Comparison of ENCODE assay signal across 7 cellular contexts in the genomic region with DNA sequence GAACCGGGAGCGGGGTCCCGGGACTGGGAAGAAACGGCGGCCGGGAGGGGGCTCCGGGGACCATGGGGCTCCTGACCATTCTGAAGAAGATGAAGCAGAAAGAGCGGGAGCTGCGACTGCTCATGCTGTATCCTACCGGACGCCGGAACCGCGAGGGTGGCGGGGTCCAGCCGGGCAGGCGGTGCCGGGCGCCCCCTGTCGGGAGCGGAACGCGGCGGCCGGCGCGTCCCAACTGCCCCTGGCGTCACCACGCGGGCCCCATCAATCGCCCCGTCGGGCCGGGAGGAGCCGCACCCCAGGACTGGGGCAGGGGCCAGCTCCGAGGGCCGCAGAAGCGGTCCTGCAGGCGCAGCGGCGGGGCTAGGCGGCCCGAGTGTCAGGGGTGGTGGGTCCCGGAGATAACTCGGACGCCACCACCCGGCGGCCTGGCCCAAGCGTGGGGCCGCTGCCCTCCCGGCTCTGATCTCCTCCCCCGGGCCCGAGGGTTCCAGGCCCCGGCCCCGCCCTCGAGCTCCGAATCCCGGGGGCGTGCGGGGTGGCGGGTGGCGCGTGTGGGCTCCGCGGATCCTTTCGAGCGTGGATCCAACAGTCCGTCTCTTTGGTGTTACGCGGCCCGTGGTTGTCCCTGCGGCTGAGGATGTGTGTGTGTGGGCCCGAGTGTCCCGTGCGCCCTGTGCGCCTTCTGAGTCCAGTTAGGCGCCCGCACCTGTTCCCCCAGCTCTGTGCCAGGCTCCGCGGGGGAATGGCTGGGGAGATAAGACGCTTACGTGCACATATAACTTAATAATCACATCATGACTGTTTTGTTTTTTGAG.
DNase-seq lines count a peak whose midpoint lies in the region; ATAC-seq and TF ChIP-seq lines count a peak whose summit lies in the region.

Gene ARL2, plus strand, starts transcription at position 15 of the 815 bp plus-strand sequence. Its CDS starts 48 bp downstream, at position 63.

- peaks cover 5% of the 10 kb centered on the region for H3K36me3 Mint-ChIP-seq in memory B cell

- H3K9me3 Mint-ChIP-seq in memory B cell, result no peaks in the 10 kb centered on the region

- peak within 1 kb of the TSS; percentile 94 for H3K27ac Mint-ChIP-seq in memory B cell

- H3K4me3 Mint-ChIP-seq in memory B cell, result peak within 1 kb of the TSS; percentile 89

- DNase-seq in GM10266 (ENCODE audit: extremely low spot score) (peak; percentile 93), HUDEP-2 (lab: John Stamatoyannopoulos, UW; ENCODE audit: unreplicated experiment in 76 of 76) (peak in 59 of 76 experiments; percentile 25 to 95 (median 76)), UCSD-AML1 (lab: John Stamatoyannopoulos, UW; ENCODE audit: unreplicated experiment) (peak; percentile 78), dedifferentiated amniotic fluid mesenchymal stem cell (ENCODE audit: extremely low spot score) (peak; percentile 76), memory B cell (ENCODE audit: low spot score in 2 of 2) (no peak)
- DNase-seq in stimulated activated naive CD4-positive, alpha-beta T cell treated with Interleukin-2 at 50 U/mL for 16 hours (lab: John Stamatoyannopoulos, UW), result peak; percentile 79

- TF ChIP-seq CTCF in GM10266 (IDR thresholded peaks at IDR 0.05; ENCODE audit: control insufficient read depth, insufficient read depth, low read depth, missing control alignments), result peak; percentile 85

- ATAC-seq in GM21381 (IDR thresholded peaks at IDR 0.05; ENCODE audit: unreplicated experiment) (peak; percentile 67), memory B cell (ENCODE audit: low read depth) (peak; percentile 64)

- H3K27me3 Mint-ChIP-seq in memory B cell, result no peaks in the 10 kb centered on the region

- H3K4me1 Mint-ChIP-seq in memory B cell, result peaks cover 21% of the 10 kb centered on the region

Comparison
In these comparisons a context has a peak if more than half of its experiments do, and no peak if none do; other contexts are left out.
1. DNase-seq: peak in GM10266 (single experiment), HUDEP-2 (59 of 76), UCSD-AML1 (single experiment), dedifferentiated amniotic fluid mesenchymal stem cell (single experiment) and stimulated activated naive CD4-positive, alpha-beta T cell treated with Interleukin-2 at 50 U/mL for 16 hours (single experiment); none in memory B cell (0 of 2).